ENCODE assay signal across 13 cellular contexts in the genomic region with DNA sequence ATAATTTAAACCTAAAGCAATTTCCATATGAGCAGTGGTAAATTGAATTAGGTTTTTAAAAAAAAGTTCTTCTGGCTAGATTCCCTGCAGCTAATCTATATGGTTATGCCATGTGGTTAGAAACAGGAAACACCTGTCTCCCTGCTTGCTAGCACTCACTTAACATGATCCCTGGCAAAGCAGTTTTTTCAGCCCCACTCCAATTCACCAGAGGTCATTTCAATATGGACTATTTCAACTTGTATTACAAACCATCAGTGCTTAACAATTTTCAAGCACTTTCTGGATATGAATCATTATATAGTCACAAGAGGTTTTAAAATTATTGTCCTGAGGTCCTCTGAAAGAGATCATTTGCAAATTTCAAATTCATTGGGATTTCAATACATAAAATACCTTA.
DNase-seq lines count a peak whose midpoint lies in the region; ATAC-seq and TF ChIP-seq lines count a peak whose summit lies in the region.
"Had no signal": no experiment of that assay in that cellular context is flagged by ENCODE, and none has a peak within 500 bp of the region (broad histone marks: within the 10 kb centered on the region; RNA-seq: fewer than 3 reads in every experiment).

No MANE protein-coding gene starts in this region.

- H3K27me3 ChIP-seq in neural progenitor cell, result no peaks in the 10 kb centered on the region
- H3K27me3 ChIP-seq in suprapubic skin, result no peaks in the 10 kb centered on the region
- H3K27me3 ChIP-seq: upper lobe of right lung had no signal

- H4K20me1 ChIP-seq in neural progenitor cell (ENCODE audit: low read depth), result no peaks in the 10 kb centered on the region

- H3F3A ChIP-seq in neural progenitor cell (ENCODE audit: low read depth), result no peaks in the 10 kb centered on the region

- TF ChIP-seq POLR2A in suprapubic skin (IDR thresholded peaks at IDR 0.05), result no peak

- H3K4me3 Mint-ChIP-seq in neural progenitor cell (no peak overlapping the region), glutamatergic neuron (ENCODE audit: unreplicated experiment) (no peak overlapping the region)
- H3K4me3 Mint-ChIP-seq: dendritic cell treated with granulocyte-macrophage colony-stimulating factor and Interleukin-4, amounts not matched to agents 40 ng/mL and 50 ng/mL, for 4 days had no signal

- H3K9ac ChIP-seq in neural progenitor cell, result no peak overlapping the region

- H3K27ac Mint-ChIP-seq in neural progenitor cell (no peak overlapping the region), glutamatergic neuron (ENCODE audit: unreplicated experiment) (no peak overlapping the region)
- H3K27ac Mint-ChIP-seq: dendritic cell treated with granulocyte-macrophage colony-stimulating factor and Interleukin-4, amounts not matched to agents 40 ng/mL and 50 ng/mL, for 4 days had no signal

- no peaks in the 10 kb centered on the region for H3K36me3 Mint-ChIP-seq in neural progenitor cell
- no peaks in the 10 kb centered on the region for H3K36me3 Mint-ChIP-seq in glutamatergic neuron (ENCODE audit: unreplicated experiment)

- DNase-seq in NCI-H1436 (lab: John Stamatoyannopoulos, UW) (peak; percentile 28), choroid plexus epithelial cell (ENCODE audit: low read depth) (peak; percentile 11), middle frontal gyrus (ENCODE audit: extremely low spot score, low spot score) (no peak), neural progenitor cell (ENCODE audit: low spot score) (no peak), glutamatergic neuron (no peak), suprapubic skin (ENCODE audit: low spot score in 2 of 2) (no peak)
- DNase-seq: left cardiac atrium; stimulated activated CD4-positive, alpha-beta T cell treated with anti-CD3 and anti-CD28 coated beads, Interleukin-15, amount 100 ng/mL, for 24 hours; upper lobe of right lung had no signal

- peaks cover 3% of the 10 kb centered on the region for H3K4me1 Mint-ChIP-seq in neural progenitor cell
- no peaks in the 10 kb centered on the region for H3K4me1 Mint-ChIP-seq in glutamatergic neuron (ENCODE audit: low read depth, unreplicated experiment)

- H3K27me3 Mint-ChIP-seq in neural progenitor cell (ENCODE audit: insufficient read depth, low read depth) (no peaks in the 10 kb centered on the region), glutamatergic neuron (ENCODE audit: unreplicated experiment) (no peaks in the 10 kb centered on the region)
- H3K27me3 Mint-ChIP-seq: dendritic cell treated with granulocyte-macrophage colony-stimulating factor and Interleukin-4, amounts not matched to agents 40 ng/mL and 50 ng/mL, for 4 days had no signal

- H3K9me3 Mint-ChIP-seq in neural progenitor cell (no peaks in the 10 kb centered on the region), glutamatergic neuron (ENCODE audit: unreplicated experiment) (no peaks in the 10 kb centered on the region)
- H3K9me3 Mint-ChIP-seq: dendritic cell treated with granulocyte-macrophage colony-stimulating factor and Interleukin-4, amounts not matched to agents 40 ng/mL and 50 ng/mL, for 4 days had no signal

- no peak overlapping the region for H3K27ac ChIP-seq in neural progenitor cell
- no peak overlapping the region for H3K27ac ChIP-seq in suprapubic skin
- H3K27ac ChIP-seq: upper lobe of right lung had no signal

- ATAC-seq in GM19023 (IDR thresholded peaks at IDR 0.05; ENCODE audit: unreplicated experiment), result peak; percentile 42
- ATAC-seq in HG02981 (IDR thresholded peaks at IDR 0.05; ENCODE audit: unreplicated experiment), result peak; percentile 37
- ATAC-seq: K562, left cardiac atrium, upper lobe of right lung had no signal

- H3K36me3 ChIP-seq in neural progenitor cell, result no peaks in the 10 kb centered on the region
- H3K36me3 ChIP-seq in suprapubic skin, result no peaks in the 10 kb centered on the region
- H3K36me3 ChIP-seq: upper lobe of right lung had no signal

- no peaks in the 10 kb centered on the region for H3K79me2 ChIP-seq in neural progenitor cell (ENCODE audit: low read depth)

- H3K9me3 ChIP-seq in neural progenitor cell (ENCODE audit: low read depth) (no peaks in the 10 kb centered on the region), suprapubic skin (no peaks in the 10 kb centered on the region)
- H3K9me3 ChIP-seq: upper lobe of right lung had no signal

- TF ChIP-seq EP300 in suprapubic skin (IDR thresholded peaks at IDR 0.05), result no peak

- TF ChIP-seq CTCF in choroid plexus epithelial cell (conservative IDR thresholded peaks at IDR 0.05; ENCODE audit: low read depth, low read length) (no peak), neural progenitor cell (IDR thresholded peaks at IDR 0.05) (no peak), glutamatergic neuron (IDR thresholded peaks at IDR 0.05; ENCODE audit: partially characterized antibody, unreplicated experiment) (no peak), suprapubic skin (IDR thresholded peaks at IDR 0.05) (no peak)

- H2AFZ ChIP-seq in neural progenitor cell (replicated peaks), result no peak overlapping the region

- no peak overlapping the region for H3K4me2 ChIP-seq in neural progenitor cell

- H3K4me3 ChIP-seq in choroid plexus epithelial cell (ENCODE audit: low read depth, low read length) (no peak overlapping the region), neural progenitor cell (no peak overlapping the region), suprapubic skin (no peak overlapping the region)
- H3K4me3 ChIP-seq: K562, upper lobe of right lung had no signal

- H3K4me1 ChIP-seq in neural progenitor cell, result no peaks in the 10 kb centered on the region
- H3K4me1 ChIP-seq in suprapubic skin, result no peaks in the 10 kb centered on the region
- H3K4me1 ChIP-seq: upper lobe of right lung had no signal

Comparison
In these comparisons a context has a peak if more than half of its experiments do, and no peak if none do; other contexts are left out.
1. DNase-seq: peak in NCI-H1436 (single experiment) and choroid plexus epithelial cell (single experiment); none in middle frontal gyrus (single experiment), neural progenitor cell (single experiment), glutamatergic neuron (single experiment) and suprapubic skin (0 of 2).